9 cellular contexts compared by ENCODE assay signal in genomic region chr1:215083408-215083961, GRCh38. TPM values are rescaled to one million over a fixed set of nuclear protein-coding genes. Genes with fewer than 3 reads are reported as not detected.
DNase-seq lines count a peak whose midpoint lies in the region; FAIRE-seq and TF ChIP-seq lines count a peak whose summit lies in the region.
"Had no signal": no experiment of that assay in that cellular context is flagged by ENCODE, and none has a peak within 500 bp of the region (broad histone marks: within the 10 kb centered on the region; RNA-seq: fewer than 3 reads in every experiment).

No MANE protein-coding gene starts in this region.

- dilution Hi-C loops in endothelial cell of umbilical vein (cut with MboI; ENCODE audit: extremely low pct_ligation_motif_present, low sequenced_read_pairs), result no loop called here

- WGBS in neuronal stem cell (ENCODE audit: extremely low coverage in 2 of 2, insufficient read length in 2 of 2, insufficient replicate concordance in 1 of 2), 2 donors, result no CpG with 5 or more reads among the region's 22 CpGs

- peaks cover 8% of the 10 kb centered on the region for H3K4me1 Mint-ChIP-seq in Calu3 (ENCODE audit: low read depth, unreplicated experiment)

- H2BK15ac ChIP-seq in neuronal stem cell (ENCODE audit: low read length), result no peak overlapping the region

- H3K79me2 ChIP-seq in endothelial cell of umbilical vein (ENCODE audit: control insufficient read depth, insufficient read depth, low read length), result no peaks in the 10 kb centered on the region

- H3K79me1 ChIP-seq in neuronal stem cell (ENCODE audit: low read depth, low read length), result no peaks in the 10 kb centered on the region

- peaks cover 13% of the 10 kb centered on the region for H3K4me1 ChIP-seq in endothelial cell of umbilical vein (ENCODE audit: control insufficient read depth, extremely low read depth, insufficient read depth, low read length)
- peaks cover 0 to 7% of the 10 kb centered on the region in 2 donors for H3K4me1 ChIP-seq in neuronal stem cell (ENCODE audit: control insufficient read depth in 2 of 2, insufficient read depth in 1 of 2, low read depth in 1 of 2, low read length in 2 of 2)

- intact Hi-C loops in Calu3 (cut with micrococcal nuclease; ENCODE audit: unreplicated experiment), result no loop called here
- intact Hi-C loops in endothelial cell of umbilical vein (cut with micrococcal nuclease), result loop anchor here (1.0 kb wide), 1 partner anchor 31 kb away; no protein-coding TSS in a partner anchor

- TF ChIP-seq CTCF in Calu3 (IDR thresholded peaks at IDR 0.05; ENCODE audit: unreplicated experiment) (no peak), endothelial cell of umbilical vein (IDR thresholded peaks at IDR 0.05; ENCODE audit: extremely low read depth in 1 of 2, insufficient read depth in 1 of 2, low read depth in 1 of 2, low read length in 2 of 2) (no peak)

- H3K27ac Mint-ChIP-seq in Calu3 (ENCODE audit: unreplicated experiment), result no peak overlapping the region

- no peak overlapping the region for H2BK12ac ChIP-seq in neuronal stem cell (ENCODE audit: low read length)

- H4K91ac ChIP-seq in neuronal stem cell (ENCODE audit: low read depth, low read length, poor library complexity), result no peak overlapping the region

- BruUV-seq in Calu3 (replicated peaks; lab: Mats Ljungman, UMichigan) (no TSS peak), endothelial cell of umbilical vein (replicated peaks; lab: Mats Ljungman, UMichigan) (no TSS peak)

- H3K18ac ChIP-seq in neuronal stem cell (ENCODE audit: low read length), result peak overlapping the region; percentile 39

- no peak overlapping the region for H3K9ac ChIP-seq in endothelial cell of umbilical vein (replicated peaks; ENCODE audit: extremely low read depth, insufficient read depth, low read length)
- peak overlapping the region; percentile 66 for H3K9ac ChIP-seq in neuronal stem cell (ENCODE audit: low read depth, low read length, poor library complexity)

- H3K4ac ChIP-seq in neuronal stem cell (ENCODE audit: low read length), result no peak overlapping the region

- H3K4me2 ChIP-seq in endothelial cell of umbilical vein (ENCODE audit: insufficient read depth, low read length) (peak overlapping the region; percentile 37), neuronal stem cell (ENCODE audit: insufficient read depth, low read length, poor library complexity, severe bottlenecking) (peak overlapping the region; percentile 74)

- H3K14ac ChIP-seq in neuronal stem cell (ENCODE audit: low read length), result no peak overlapping the region

- H3K9me1 ChIP-seq in endothelial cell of umbilical vein (replicated peaks; ENCODE audit: control insufficient read depth, extremely low read depth, insufficient read depth, low read length), result no peaks in the 10 kb centered on the region

- peaks cover 3% of the 10 kb centered on the region for H3K9me3 Mint-ChIP-seq in Calu3 (ENCODE audit: low read depth, unreplicated experiment)

- no peak overlapping the region for H3K23ac ChIP-seq in neuronal stem cell (ENCODE audit: low read depth, low read length, poor library complexity)

- H3K4me3 ChIP-seq in endothelial cell of umbilical vein (replicated peaks in 1 of 3; ENCODE audit: insufficient read depth in 1 of 3, low read depth in 1 of 3, low read length in 3 of 3) (peak overlapping the region in 1 of 3 experiments; percentile 45), neuronal stem cell (ENCODE audit: low read length in 2 of 2) (peak overlapping the region; percentile 55 to 76)

- POLR2A ChIA-PET in endothelial cell of umbilical vein (lab: Charles Lee), result no interaction called here

- CTCF ChIA-PET in Calu3 (lab: Charles Lee), result interaction anchor here (0.6 kb wide), 2 partner anchors 11 to 21 kb away, joined by 4 read pairs; no protein-coding TSS in a partner anchor
- CTCF ChIA-PET in endothelial cell of umbilical vein (lab: Charles Lee), result interaction anchor here (1.0 kb wide), 1 partner anchor 440 kb away, joined by 3 read pairs; no protein-coding TSS in a partner anchor

- H3K36me3 Mint-ChIP-seq in Calu3 (ENCODE audit: insufficient read depth, unreplicated experiment), result peaks cover 18% of the 10 kb centered on the region

- TF ChIP-seq POLR2A in endothelial cell of umbilical vein (IDR thresholded peaks at IDR 0.05; ENCODE audit: low read depth, low read length), result no peak

- no peak for DNase-seq in Calu3
- peak; percentile 51 for DNase-seq in NCI-H146 treated with DMSO at 0.1 percent for 48 hours (lab: John Stamatoyannopoulos, UW; ENCODE audit: unreplicated experiment)
- peak; percentile 25 for DNase-seq in endothelial cell of umbilical vein (ENCODE audit: low read depth, low spot score)
- DNase-seq in neuronal stem cell (ENCODE audit: low spot score), result peak; percentile 36
- no peak for DNase-seq in cerebellar cortex (ENCODE audit: low spot score)
- DNase-seq in stimulated activated CD4-positive, alpha-beta T cell treated with anti-CD3 and anti-CD28 coated beads, Interleukin-1b, Interleukin-23, amount 100 ng/mL, for 48 hours, result no peak
- DNase-seq in stimulated activated CD4-positive, alpha-beta T cell treated with anti-CD3 and anti-CD28 coated beads, Interleukin-12 subunit alpha, Interleukin-12 subunit beta, amount 100 ng/mL, for 4 hours, result no peak
- DNase-seq in RPMI8226, result no peak
- DNase-seq: NCI-H2029 had no signal

- no peak overlapping the region for H2BK120ac ChIP-seq in neuronal stem cell (ENCODE audit: low read depth, low read length)

- no peak overlapping the region for H3K27ac ChIP-seq in endothelial cell of umbilical vein (ENCODE audit: insufficient read depth, low read depth, low read length)
- H3K27ac ChIP-seq in neuronal stem cell (replicated peaks; ENCODE audit: low read length), result no peak overlapping the region

- no peak overlapping the region for H2BK5ac ChIP-seq in neuronal stem cell (ENCODE audit: low read length)

- FAIRE-seq in endothelial cell of umbilical vein (lab: Jason Lieb, UNC), result no peak

- no peaks in the 10 kb centered on the region for H3K36me3 ChIP-seq in endothelial cell of umbilical vein (ENCODE audit: control insufficient read depth in 2 of 2, extremely low read depth in 1 of 2, insufficient read depth in 2 of 2, low read length in 2 of 2)
- no peaks in the 10 kb centered on the region for H3K36me3 ChIP-seq in neuronal stem cell (replicated peaks in 1 of 2; ENCODE audit: control insufficient read depth in 2 of 2, insufficient read depth in 2 of 2, low read length in 2 of 2)

- H3K9me3 ChIP-seq in endothelial cell of umbilical vein (replicated peaks; ENCODE audit: control insufficient read depth, insufficient read depth, low read length) (no peaks in the 10 kb centered on the region), neuronal stem cell (replicated peaks in 1 of 2; ENCODE audit: control insufficient read depth in 2 of 2, insufficient read depth in 1 of 2, low read depth in 1 of 2, low read length in 2 of 2) (no peaks in the 10 kb centered on the region)

- no peak overlapping the region for H2AK5ac ChIP-seq in neuronal stem cell (ENCODE audit: low read depth, low read length)

- no peaks in the 10 kb centered on the region for H4K20me1 ChIP-seq in endothelial cell of umbilical vein (replicated peaks; ENCODE audit: control insufficient read depth, extremely low read depth, insufficient read depth, low read length)

- peaks cover 26 to 33% of the 10 kb centered on the region in 2 experiments for H3K27me3 ChIP-seq in endothelial cell of umbilical vein (ENCODE audit: control insufficient read depth in 2 of 2, insufficient read depth in 2 of 2, low read length in 2 of 2)
- H3K27me3 ChIP-seq in neuronal stem cell (ENCODE audit: control insufficient read depth in 3 of 3, insufficient read depth in 3 of 3, low read depth in 1 of 3, low read length in 3 of 3), result peaks cover 0 to 50% (median 21%) of the 10 kb centered on the region in 3 experiments

- H2AFZ ChIP-seq in endothelial cell of umbilical vein (ENCODE audit: low read depth, low read length) (peak overlapping the region; percentile 33), neuronal stem cell (ENCODE audit: low read length) (peak overlapping the region; percentile 96)

- H3K4me3 Mint-ChIP-seq in Calu3 (ENCODE audit: low read depth, unreplicated experiment), result peak overlapping the region; percentile 82

- no peak overlapping the region for H4K8ac ChIP-seq in neuronal stem cell (ENCODE audit: low read depth, low read length)

- peaks cover 37% of the 10 kb centered on the region for H3K27me3 Mint-ChIP-seq in Calu3 (ENCODE audit: unreplicated experiment)

TF ChIP-seq in endothelial cell of umbilical vein, 7 proteins besides CTCF, POLR2A, EP300 and RAD21:
- TF ChIP-seq POLR2AphosphoS5 (IDR thresholded peaks at IDR 0.05; ENCODE audit: insufficient read depth, low read depth, low read length) (no peak), FOS (IDR thresholded peaks at IDR 0.05; ENCODE audit: borderline replicate concordance, insufficient read depth, low read length) (no peak), EZH2 (IDR thresholded peaks at IDR 0.05; ENCODE audit: borderline replicate concordance, low read depth, low read length, severe bottlenecking) (no peak), JUN (IDR thresholded peaks at IDR 0.05; ENCODE audit: borderline replicate concordance, insufficient read depth, insufficient read length, low read depth) (no peak), MYC (IDR thresholded peaks at IDR 0.05; ENCODE audit: low read depth, low read length) (no peak)

RNA-seq across cellular contexts. Expression of gene KCNK2, which starts 0.9 kb away (rescaled TPM):
- total RNA-seq in Calu3 (2022), result 0.47 and 1.1 TPM in 2 replicates
- 0.18 and 0.46 TPM in 2 replicates for total RNA-seq in endothelial cell of umbilical vein
- polyA plus RNA-seq in endothelial cell of umbilical vein, result 0.02 and 0.08 TPM in 2 replicates
- polyA plus RNA-seq in endothelial cell of umbilical vein (2011; cell fraction: cytosol; rRNA removed), result 0.06 TPM in 2 replicates
- not detected in 2 replicates for polyA plus RNA-seq in endothelial cell of umbilical vein (2011; cell fraction: nucleus; rRNA removed)
- 0.14 and 0.28 TPM in 2 replicates for polyA plus RNA-seq in endothelial cell of umbilical vein (2012)
- not detected in 2 replicates for polyA minus RNA-seq in endothelial cell of umbilical vein
- not detected for polyA minus RNA-seq in endothelial cell of umbilical vein (2011; cell fraction: cytosol; rRNA and poly(A)+ RNA removed)
- not detected in 2 replicates for polyA minus RNA-seq in endothelial cell of umbilical vein (2011; cell fraction: nucleus; rRNA and poly(A)+ RNA removed)
- 2.1 TPM for polyA plus RNA-seq in neuronal stem cell (2013, experiment 1 of 2)
- polyA plus RNA-seq in neuronal stem cell (2013, experiment 2 of 2), result 2.4 TPM

Comparison
In these comparisons a context has a peak if more than half of its experiments do, and no peak if none do; other contexts are left out.
1. DNase-seq: peak in NCI-H146 treated with DMSO at 0.1 percent for 48 hours (single experiment), endothelial cell of umbilical vein (single experiment) and neuronal stem cell (single experiment); none in Calu3 (single experiment), cerebellar cortex (single experiment), stimulated activated CD4-positive, alpha-beta T cell treated with anti-CD3 and anti-CD28 coated beads, Interleukin-1b, Interleukin-23, amount 100 ng/mL, for 48 hours (single experiment), stimulated activated CD4-positive, alpha-beta T cell treated with anti-CD3 and anti-CD28 coated beads, Interleukin-12 subunit alpha, Interleukin-12 subunit beta, amount 100 ng/mL, for 4 hours (single experiment) and RPMI8226 (single experiment).